Comparison of ENCODE assay signal across 8 cellular contexts in genomic region chr16:31072540-31073072, GRCh38. TPM values are rescaled to one million over a fixed set of nuclear protein-coding genes. Genes with fewer than 3 reads are reported as not detected.
DNase-seq lines count a peak whose midpoint lies in the region; ATAC-seq and TF ChIP-seq lines count a peak whose summit lies in the region.

No MANE protein-coding gene starts in this region.

- H3K27me3 Mint-ChIP-seq in Calu3 (ENCODE audit: unreplicated experiment), result no peaks in the 10 kb centered on the region
- peaks cover 18% of the 10 kb centered on the region for H3K27me3 Mint-ChIP-seq in endothelial cell (ENCODE audit: unreplicated experiment)
- H3K27me3 Mint-ChIP-seq in natural killer cell treated with Interleukin-12 subunit alpha and Interleukin-12 subunit beta and Interleukin-15 and Interleukin-18, amount 100 ng/mL, for 72 hours, result no peaks in the 10 kb centered on the region

- ATAC-seq in HG02885 (IDR thresholded peaks at IDR 0.05; ENCODE audit: poor library complexity, unreplicated experiment) (peak; percentile 5), SK-N-SH treated with all-trans-retinoic acid at 6 μM for 48 hours (peak; percentile 14), GM21390 (IDR thresholded peaks at IDR 0.05; ENCODE audit: unreplicated experiment) (no peak), omental fat pad (ENCODE audit: low FRiP score) (no peak)
- ATAC-seq in natural killer cell treated with Interleukin-12 subunit alpha and Interleukin-12 subunit beta and Interleukin-15 and Interleukin-18, amount 100 ng/mL, for 72 hours, result no peak

- TF ChIP-seq CTCF in Calu3 (IDR thresholded peaks at IDR 0.05; ENCODE audit: unreplicated experiment) (no peak), endothelial cell (IDR thresholded peaks at IDR 0.05; ENCODE audit: unreplicated experiment) (no peak), omental fat pad (IDR thresholded peaks at IDR 0.05) (no peak)

- H3K27ac Mint-ChIP-seq in Calu3 (ENCODE audit: unreplicated experiment), result peak overlapping the region; percentile 89
- H3K27ac Mint-ChIP-seq in endothelial cell (ENCODE audit: unreplicated experiment), result peak overlapping the region; percentile 98
- H3K27ac Mint-ChIP-seq in natural killer cell treated with Interleukin-12 subunit alpha and Interleukin-12 subunit beta and Interleukin-15 and Interleukin-18, amount 100 ng/mL, for 72 hours, result peak overlapping the region; percentile 92 to 93

- H3K36me3 Mint-ChIP-seq in Calu3 (ENCODE audit: insufficient read depth, unreplicated experiment), result peaks cover 35% of the 10 kb centered on the region
- peaks cover 11% of the 10 kb centered on the region for H3K36me3 Mint-ChIP-seq in endothelial cell (ENCODE audit: low read depth, unreplicated experiment)
- peaks cover 13% of the 10 kb centered on the region for H3K36me3 Mint-ChIP-seq in natural killer cell treated with Interleukin-12 subunit alpha and Interleukin-12 subunit beta and Interleukin-15 and Interleukin-18, amount 100 ng/mL, for 72 hours

- intact Hi-C loops in Calu3 (cut with micrococcal nuclease; ENCODE audit: unreplicated experiment), result loop anchor here (5.0 kb wide), 1 partner anchor 70 kb away; no protein-coding TSS in a partner anchor

- BruUV-seq in Calu3 (replicated peaks; lab: Mats Ljungman, UMichigan), result TSS peak; percentile 44

- peak; percentile 41 for DNase-seq in Calu3
- DNase-seq in endothelial cell (ENCODE audit: low spot score), result peak; percentile 18
- no peak for DNase-seq in natural killer cell treated with Interleukin-12 subunit alpha and Interleukin-12 subunit beta and Interleukin-15 and Interleukin-18, amount 100 ng/mL, for 72 hours (ENCODE audit: low spot score)
- no peak for DNase-seq in omental fat pad (ENCODE audit: low spot score)
- DNase-seq in NCI-H524 treated with DMSO at 0.1 percent for 48 hours (lab: John Stamatoyannopoulos, UW), result no peak

- H3K9me3 Mint-ChIP-seq in Calu3 (ENCODE audit: low read depth, unreplicated experiment), result no peaks in the 10 kb centered on the region
- H3K9me3 Mint-ChIP-seq in endothelial cell (ENCODE audit: unreplicated experiment), result no peaks in the 10 kb centered on the region
- no peaks in the 10 kb centered on the region for H3K9me3 Mint-ChIP-seq in natural killer cell treated with Interleukin-12 subunit alpha and Interleukin-12 subunit beta and Interleukin-15 and Interleukin-18, amount 100 ng/mL, for 72 hours

- H3K4me3 Mint-ChIP-seq in Calu3 (ENCODE audit: low read depth, unreplicated experiment) (peak overlapping the region; percentile 88), endothelial cell (ENCODE audit: unreplicated experiment) (peak overlapping the region; percentile 98)
- peak overlapping the region; percentile 98 for H3K4me3 Mint-ChIP-seq in natural killer cell treated with Interleukin-12 subunit alpha and Interleukin-12 subunit beta and Interleukin-15 and Interleukin-18, amount 100 ng/mL, for 72 hours

- CTCF ChIA-PET in Calu3 (lab: Charles Lee), result interaction anchor here (2.4 kb wide), 1 partner anchor 87 kb away, joined by 17 read pairs; the partner anchor contains the start of gene HSD3B7

- peaks cover 26% of the 10 kb centered on the region for H3K4me1 Mint-ChIP-seq in Calu3 (ENCODE audit: low read depth, unreplicated experiment)
- H3K4me1 Mint-ChIP-seq in endothelial cell (ENCODE audit: unreplicated experiment), result peaks cover 25% of the 10 kb centered on the region
- peaks cover 30 to 32% of the 10 kb centered on the region in 2 donors for H3K4me1 Mint-ChIP-seq in natural killer cell treated with Interleukin-12 subunit alpha and Interleukin-12 subunit beta and Interleukin-15 and Interleukin-18, amount 100 ng/mL, for 72 hours (ENCODE audit: low read depth in 2 of 2)

TF ChIP-seq in SK-N-SH treated with all-trans-retinoic acid at 6 μM for 48 hours, 23 proteins besides CTCF, POLR2A, EP300 and RAD21:
- TF ChIP-seq ESRRG (CRISPR knock-in tag; IDR thresholded peaks at IDR 0.05) (no peak), CREB5 (CRISPR knock-in tag; IDR thresholded peaks at IDR 0.05; ENCODE audit: low read depth) (no peak), CSDC2 (CRISPR knock-in tag; IDR thresholded peaks at IDR 0.05) (no peak), OSR1 (CRISPR knock-in tag; IDR thresholded peaks at IDR 0.05) (no peak), SNAI2 (CRISPR knock-in tag; IDR thresholded peaks at IDR 0.05) (no peak), PATZ1 (CRISPR knock-in tag; IDR thresholded peaks at IDR 0.05; ENCODE audit: borderline replicate concordance) (no peak), TSHZ2 (CRISPR knock-in tag; IDR thresholded peaks at IDR 0.05) (no peak), ZNF565 (CRISPR knock-in tag; conservative IDR thresholded peaks at IDR 0.05; ENCODE audit: low read depth) (no peak), ZFP3 (CRISPR knock-in tag; IDR thresholded peaks at IDR 0.05) (no peak), RARB (CRISPR knock-in tag; IDR thresholded peaks at IDR 0.05) (no peak), ISL1 (CRISPR knock-in tag; IDR thresholded peaks at IDR 0.05) (no peak)

RNA-seq across cellular contexts. Expression of gene ZNF668, which starts 1.4 kb away (rescaled TPM):
- total RNA-seq in Calu3 (2022) (12.5 and 13.0 TPM in 2 replicates), endothelial cell (ENCODE audit: unreplicated experiment) (13.6 TPM), omental fat pad (10 to 100 TPM in 2 of 4 donors, 1 to 10 TPM in 2; 7.4 to 13.9 (median 10.8) TPM)
- 10 to 100 TPM; 16.4 to 30.5 TPM for total RNA-seq in natural killer cell treated with Interleukin-12 subunit alpha and Interleukin-12 subunit beta and Interleukin-15 and Interleukin-18, amount 100 ng/mL, for 72 hours

RNA-seq across cellular contexts. Expression of gene ZNF646, which starts 1.6 kb away (rescaled TPM):
- 34.4 and 34.9 TPM in 2 replicates for total RNA-seq in Calu3 (2022)
- 25.5 TPM for total RNA-seq in endothelial cell (ENCODE audit: unreplicated experiment)
- total RNA-seq in natural killer cell treated with Interleukin-12 subunit alpha and Interleukin-12 subunit beta and Interleukin-15 and Interleukin-18, amount 100 ng/mL, for 72 hours, result 10 to 100 TPM; 25.8 to 26.3 TPM
- 10 to 100 TPM in 3 of 4 donors, 1 to 10 TPM in 1; 8.1 to 18.0 (median 11.9) TPM for total RNA-seq in omental fat pad

RNA-seq across cellular contexts. Expression of gene PRSS53, which starts 16.1 kb away (rescaled TPM):
- total RNA-seq in Calu3 (2022), result 4.6 and 7.0 TPM in 2 replicates
- 1.8 TPM for total RNA-seq in endothelial cell (ENCODE audit: unreplicated experiment)
- 1 to 10 TPM; 4.1 to 5.1 TPM for total RNA-seq in natural killer cell treated with Interleukin-12 subunit alpha and Interleukin-12 subunit beta and Interleukin-15 and Interleukin-18, amount 100 ng/mL, for 72 hours
- total RNA-seq in omental fat pad, result 1 to 10 TPM in 2 of 4 donors, under 1 TPM in 2; 0.63 to 2.2 (median 1.3) TPM

RNA-seq across cellular contexts. Expression of gene VKORC1, which starts 22.0 kb away (rescaled TPM):
- 80.1 and 86.8 TPM in 2 replicates for total RNA-seq in Calu3 (2022)
- total RNA-seq in endothelial cell (ENCODE audit: unreplicated experiment), result 59.6 TPM
- total RNA-seq in natural killer cell treated with Interleukin-12 subunit alpha and Interleukin-12 subunit beta and Interleukin-15 and Interleukin-18, amount 100 ng/mL, for 72 hours, result 10 to 100 TPM; 65.2 to 84.6 TPM
- total RNA-seq in omental fat pad, result 100 to 1,000 TPM in 2 of 4 donors, 10 to 100 TPM in 2; 85.6 to 128 (median 99.3) TPM

RNA-seq across cellular contexts. Expression of gene BCKDK, which starts 35.6 kb away (rescaled TPM):
- 49.3 and 52.0 TPM in 2 replicates for total RNA-seq in Calu3 (2022)
- 56.8 TPM for total RNA-seq in endothelial cell (ENCODE audit: unreplicated experiment)
- 10 to 100 TPM; 42.7 to 43.1 TPM for total RNA-seq in natural killer cell treated with Interleukin-12 subunit alpha and Interleukin-12 subunit beta and Interleukin-15 and Interleukin-18, amount 100 ng/mL, for 72 hours
- total RNA-seq in omental fat pad, result 10 to 100 TPM; 34.5 to 52.5 (median 43.4) TPM

Comparison
In these comparisons a context has a peak if more than half of its experiments do, and no peak if none do; other contexts are left out.
1. DNase-seq: peak in Calu3 (single experiment) and endothelial cell (single experiment); none in natural killer cell treated with Interleukin-12 subunit alpha and Interleukin-12 subunit beta and Interleukin-15 and Interleukin-18, amount 100 ng/mL, for 72 hours (single experiment), omental fat pad (single experiment) and NCI-H524 treated with DMSO at 0.1 percent for 48 hours (single experiment).
2. ATAC-seq: peak in HG02885 (single experiment) and SK-N-SH treated with all-trans-retinoic acid at 6 μM for 48 hours (single experiment); none in natural killer cell treated with Interleukin-12 subunit alpha and Interleukin-12 subunit beta and Interleukin-15 and Interleukin-18, amount 100 ng/mL, for 72 hours (0 of 2), GM21390 (single experiment) and omental fat pad (single experiment).
3. Peak in every context shown above with its lines, with median percentiles within 50 percentile points of each other: H3K27ac Mint-ChIP-seq and H3K4me3 Mint-ChIP-seq.